ENCODE assay signal across 8 cellular contexts in the genomic region with DNA sequence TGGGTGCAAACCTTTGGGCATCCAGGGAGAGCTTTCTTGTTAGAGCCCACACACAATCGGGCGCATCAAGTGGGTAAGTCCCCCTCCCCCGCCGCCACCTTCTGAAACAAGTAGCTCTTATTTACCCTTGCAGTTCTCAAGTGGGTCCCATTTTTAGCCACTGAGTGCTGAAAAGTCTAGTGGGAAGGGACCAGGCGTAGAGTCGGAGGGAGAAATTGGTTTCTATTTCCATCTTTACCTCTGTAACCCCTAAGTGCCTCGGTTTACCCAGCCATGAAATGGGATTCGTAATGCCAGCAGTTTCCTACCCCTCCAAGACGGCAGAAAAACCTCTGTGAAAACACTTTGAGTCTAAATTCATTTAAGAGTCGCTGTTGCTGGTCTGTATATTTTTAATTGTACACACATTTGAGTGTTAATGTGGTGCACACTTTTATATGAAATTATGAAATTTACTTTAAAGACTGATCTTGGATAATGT. TPM values are rescaled to one million over a fixed set of nuclear protein-coding genes. Genes with fewer than 3 reads are reported as not detected.
DNase-seq lines count a peak whose midpoint lies in the region; ATAC-seq and TF ChIP-seq lines count a peak whose summit lies in the region.

No MANE protein-coding gene starts in this region.

- peak overlapping the region; percentile 81 for H3K4me3 Mint-ChIP-seq in mesothelial cell of epicardium

- peaks cover 33% of the 10 kb centered on the region for H3K4me1 Mint-ChIP-seq in mesothelial cell of epicardium

- H3K4me1 ChIP-seq in colonic mucosa, result no peaks in the 10 kb centered on the region
- H3K4me1 ChIP-seq in upper lobe of right lung, result peaks cover 7% of the 10 kb centered on the region

- no peaks in the 10 kb centered on the region for H3K36me3 Mint-ChIP-seq in mesothelial cell of epicardium

- H3K4me3 ChIP-seq in colonic mucosa, result peak overlapping the region; percentile 81
- H3K4me3 ChIP-seq in upper lobe of right lung, result peak overlapping the region; percentile 63

- H3K27me3 Mint-ChIP-seq in mesothelial cell of epicardium (ENCODE audit: low read depth), result peaks cover 25% of the 10 kb centered on the region

- H3K27me3 ChIP-seq in colonic mucosa, result no peaks in the 10 kb centered on the region
- peaks cover 4% of the 10 kb centered on the region for H3K27me3 ChIP-seq in upper lobe of right lung

- H3K9ac ChIP-seq in colonic mucosa (ENCODE audit: low read depth in 2 of 2, low read length in 2 of 2), result peak overlapping the region; percentile 75 to 86

- ATAC-seq in upper lobe of right lung (peak; percentile 44), GM19395 (IDR thresholded peaks at IDR 0.05; ENCODE audit: unreplicated experiment) (no peak), GM21526 (IDR thresholded peaks at IDR 0.05; ENCODE audit: low FRiP score, unreplicated experiment) (no peak)

- intact Hi-C loops in colonic mucosa (cut with DNase I) (no loop called here), upper lobe of right lung (cut with DNase I) (no loop called here)

- TF ChIP-seq CTCF in colonic mucosa (IDR thresholded peaks at IDR 0.05) (no peak), mesothelial cell of epicardium (IDR thresholded peaks at IDR 0.05; ENCODE audit: unreplicated experiment) (no peak), upper lobe of right lung (IDR thresholded peaks at IDR 0.05) (no peak)

- DNase-seq in ELR (ENCODE audit: low read depth), result peak; percentile 16
- peak; percentile 45 for DNase-seq in NCI-H526 treated with DMSO at 0.1 percent for 48 hours (lab: John Stamatoyannopoulos, UW)
- DNase-seq in colonic mucosa, result no peak
- DNase-seq in mesothelial cell of epicardium (ENCODE audit: low spot score in 2 of 2, unreplicated experiment in 2 of 2), result no peak
- peak; percentile 83 for DNase-seq in upper lobe of right lung
- no peak for DNase-seq in GM19240 (ENCODE audit: insufficient read length, low spot score)

- H3K27ac Mint-ChIP-seq in mesothelial cell of epicardium, result peak overlapping the region; percentile 56

- no peaks in the 10 kb centered on the region for H3K9me3 Mint-ChIP-seq in mesothelial cell of epicardium

- H3K9me3 ChIP-seq in colonic mucosa (no peaks in the 10 kb centered on the region), upper lobe of right lung (no peaks in the 10 kb centered on the region)

- H3K27ac ChIP-seq in colonic mucosa (peak overlapping the region; percentile 80), upper lobe of right lung (no peak overlapping the region)

- H3K36me3 ChIP-seq in colonic mucosa (no peaks in the 10 kb centered on the region), upper lobe of right lung (no peaks in the 10 kb centered on the region)

RNA-seq across cellular contexts. Expression of gene TLCD4, which starts 0.9 kb away (rescaled TPM):
- total RNA-seq in colonic mucosa (10 to 100 TPM; 28.3 to 46.0 TPM), mesothelial cell of epicardium (5.1 to 6.2 TPM (median 5.6 TPM) in 3 replicates), upper lobe of right lung (13.6 TPM)

RNA-seq across cellular contexts. Expression of gene ALG14, which starts 45.3 kb away (rescaled TPM):
- 10 to 100 TPM; 11.4 to 19.4 TPM for total RNA-seq in colonic mucosa
- total RNA-seq in mesothelial cell of epicardium, result 3.8 to 5.3 TPM (median 5.0 TPM) in 3 replicates
- total RNA-seq in upper lobe of right lung, result 3.4 TPM

Comparison
In these comparisons a context has a peak if more than half of its experiments do, and no peak if none do; other contexts are left out.
1. DNase-seq: peak in ELR (single experiment), NCI-H526 treated with DMSO at 0.1 percent for 48 hours (single experiment) and upper lobe of right lung (single experiment); none in colonic mucosa (single experiment), mesothelial cell of epicardium (0 of 2) and GM19240 (single experiment).